In the genomic region with DNA sequence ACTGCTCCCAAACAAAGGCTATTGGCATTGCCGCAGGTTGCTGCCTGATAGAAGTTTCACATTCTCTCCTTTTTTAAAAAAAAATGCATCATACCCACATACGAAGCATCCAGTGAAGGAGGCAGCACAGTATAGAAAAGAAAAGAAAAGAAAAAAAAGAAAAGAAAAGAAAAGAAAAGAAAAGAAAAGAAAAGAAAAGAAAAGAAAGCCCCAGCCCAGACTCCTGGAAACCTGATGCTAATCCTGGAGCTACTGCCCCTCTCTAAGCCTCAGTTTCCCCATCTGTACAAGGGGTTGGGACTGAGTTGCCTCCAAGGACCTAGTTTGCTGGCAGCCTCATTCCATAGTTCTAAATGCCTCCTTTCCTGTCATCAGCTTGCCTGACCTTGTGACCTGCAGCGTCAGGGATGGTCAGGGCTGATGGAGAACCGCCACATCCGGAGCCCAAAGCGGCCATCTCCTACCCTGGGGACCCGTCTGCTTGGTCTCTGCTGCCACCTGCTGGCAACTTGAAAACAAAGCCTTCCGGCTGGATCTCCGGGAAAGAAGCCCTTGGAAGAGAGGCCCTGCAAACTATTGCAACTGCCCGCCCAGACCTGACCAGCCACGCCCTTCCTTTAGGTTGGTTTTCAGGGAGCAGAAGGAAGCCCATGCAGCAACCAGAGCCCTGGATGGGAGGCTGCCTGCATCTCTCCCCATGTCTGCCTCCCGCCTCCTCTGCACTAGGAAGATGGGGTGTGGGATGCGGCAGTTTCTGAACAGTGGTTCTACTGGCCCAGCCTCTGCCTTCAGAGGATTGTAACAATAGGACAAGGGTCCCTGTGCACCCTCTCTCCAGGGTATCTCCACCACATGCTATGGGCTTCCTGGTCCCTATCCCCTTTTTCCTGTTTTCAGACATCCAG, we compare ENCODE assay signal across 8 cellular contexts.
A peak's percentile ranks its signal among the peaks of the same experiment; 100 is the strongest.
DNase-seq lines count a peak whose midpoint lies in the region; ATAC-seq and TF ChIP-seq lines count a peak whose summit lies in the region.

No MANE protein-coding gene starts in this region.

- no peak for ATAC-seq in HG03025 (IDR thresholded peaks at IDR 0.05; ENCODE audit: low FRiP score, unreplicated experiment)

- DNase-seq in AG09309 (ENCODE audit: low read depth): no peak
- peak; percentile 44 for DNase-seq in GOT3 (lab: John Stamatoyannopoulos, UW)
- peak; percentile 88 for DNase-seq in NCI-H748 (lab: John Stamatoyannopoulos, UW; ENCODE audit: unreplicated experiment)
- DNase-seq in activated CD4-positive, alpha-beta T cell treated with anti-CD3 and anti-CD28 coated beads, Interleukin-2, amount 50 U/mL, for 4 hours: peak; percentile 63 to 65
- peak; percentile 96 for DNase-seq in ecto neural progenitor cell (ENCODE audit: low spot score)
- DNase-seq in medulla oblongata (ENCODE audit: extremely low spot score): peak; percentile 91
- DNase-seq in stimulated activated CD8-positive, alpha-beta memory T cell treated with anti-CD3 and anti-CD28 coated beads, Interleukin-15, amount 100 ng/mL, for 4 hours (ENCODE audit: low read depth in 2 of 2): peak; percentile 26 to 42

- no peak overlapping the region for H3K4me3 ChIP-seq in AG09309 (ENCODE audit: control insufficient read depth, low read depth, low read length)

- peak; percentile 91 for TF ChIP-seq CTCF in AG09309 (IDR thresholded peaks at IDR 0.05; ENCODE audit: control insufficient read depth, insufficient read depth, low read depth, low read length, missing control alignments)
